16 cellular contexts compared by ENCODE assay signal in the genomic region with DNA sequence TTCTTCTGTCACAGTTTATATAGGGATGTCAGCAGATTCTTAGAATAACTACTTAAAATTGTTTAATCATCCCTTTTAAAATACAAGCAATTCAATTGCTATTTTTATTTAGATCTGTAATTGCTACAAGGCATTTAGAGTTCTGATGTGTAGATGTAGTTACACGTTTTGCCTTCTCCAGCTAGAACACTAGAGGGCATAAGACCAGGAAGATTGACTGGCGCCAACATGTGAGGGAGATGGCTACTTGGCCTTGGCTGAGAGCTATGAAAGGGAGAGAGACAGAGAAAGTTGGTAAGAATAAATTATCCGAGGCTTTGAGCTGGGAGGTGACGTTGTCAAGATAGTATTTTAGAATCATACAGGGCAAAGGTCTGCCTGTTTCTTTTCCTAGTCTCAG.
DNase-seq lines count a peak whose midpoint lies in the region; ATAC-seq and TF ChIP-seq lines count a peak whose summit lies in the region.
"Had no signal": no experiment of that assay in that cellular context is flagged by ENCODE, and none has a peak within 500 bp of the region (broad histone marks: within the 10 kb centered on the region; RNA-seq: fewer than 3 reads in every experiment).

No MANE protein-coding gene starts in this region.

- H3K4me1 ChIP-seq in Karpas-422 (ENCODE audit: low read length) = peaks cover 5% of the 10 kb centered on the region; the same call in 1 of the 2 replicates
- H3K4me1 ChIP-seq in mesendoderm (ENCODE audit: control insufficient read depth, low read depth, low read length) = no peaks in the 10 kb centered on the region
- H3K4me1 ChIP-seq: BE2C had no signal

- intact Hi-C loops in left ventricle myocardium superior (cut with micrococcal nuclease) = no loop called here

- no peak overlapping the region for H2BK5ac ChIP-seq in mesendoderm (ENCODE audit: low read length)

- no peaks in the 10 kb centered on the region for H3K9me2 ChIP-seq in Karpas-422 (replicated peaks; ENCODE audit: insufficient read depth, low read length)

- no peaks in the 10 kb centered on the region for H3K79me1 ChIP-seq in mesendoderm (ENCODE audit: low read length)

- peak; percentile 3 for TF ChIP-seq CTCF in GM12865 (IDR thresholded peaks at IDR 0.05; ENCODE audit: insufficient read depth, low read depth, low read length, missing control alignments)

- H3K56ac ChIP-seq in mesendoderm (ENCODE audit: low read length) = no peak overlapping the region

- H3K9ac ChIP-seq in Karpas-422 (ENCODE audit: low read length) = no peak overlapping the region
- H3K9ac ChIP-seq in mesendoderm (ENCODE audit: low read length) = no peak overlapping the region

- H3K18ac ChIP-seq in mesendoderm (ENCODE audit: low read length) = no peak overlapping the region

- H2AFZ ChIP-seq in Karpas-422 (ENCODE audit: low read length) = no peak overlapping the region

- H2AK5ac ChIP-seq in mesendoderm (ENCODE audit: low read length) = no peak overlapping the region

- no peaks in the 10 kb centered on the region for H3K27me3 ChIP-seq in Karpas-422 (ENCODE audit: low read length)
- no peaks in the 10 kb centered on the region for H3K27me3 ChIP-seq in mesendoderm (ENCODE audit: insufficient read depth, low read length, poor library complexity)
- H3K27me3 ChIP-seq: BE2C had no signal

- H3K79me2 ChIP-seq in Karpas-422 (ENCODE audit: low read length) (no peaks in the 10 kb centered on the region), mesendoderm (ENCODE audit: control insufficient read depth, insufficient read depth, low read length) (no peaks in the 10 kb centered on the region)

- H3K4me3 ChIP-seq in GM12865 (ENCODE audit: low read depth, low read length) (no peak overlapping the region), Karpas-422 (ENCODE audit: low read length) (no peak overlapping the region), mesendoderm (ENCODE audit: low read length) (no peak overlapping the region)
- H3K4me3 ChIP-seq: thoracic aorta had no signal

- H3K4ac ChIP-seq in mesendoderm (ENCODE audit: low read depth, low read length) = no peak overlapping the region

- H3K36me3 ChIP-seq in Karpas-422 (ENCODE audit: insufficient read depth, low read length) = no peaks in the 10 kb centered on the region
- no peaks in the 10 kb centered on the region for H3K36me3 ChIP-seq in mesendoderm (ENCODE audit: control insufficient read depth, insufficient read depth, low read length)
- H3K36me3 ChIP-seq: BE2C, thoracic aorta had no signal

- H4K20me1 ChIP-seq in Karpas-422 (ENCODE audit: insufficient read depth, low read depth, low read length) = no peaks in the 10 kb centered on the region

- no peak overlapping the region for H2BK120ac ChIP-seq in mesendoderm (ENCODE audit: low read depth, low read length)

- no peak overlapping the region for H4K5ac ChIP-seq in mesendoderm (ENCODE audit: low read length)

- H3K23ac ChIP-seq in mesendoderm (ENCODE audit: low read length) = no peak overlapping the region

- H2BK15ac ChIP-seq in mesendoderm (replicated peaks; ENCODE audit: low read depth) = no peak overlapping the region

- H4K8ac ChIP-seq in mesendoderm (ENCODE audit: low read depth, low read length) = no peak overlapping the region

- no CpG with 5 or more reads among the region's 4 CpGs for WGBS in mesendoderm (ENCODE audit: extremely low coverage, insufficient coverage, low lambda C conversion rate)

- H3K27ac ChIP-seq in Karpas-422 (ENCODE audit: low read length) (no peak overlapping the region), mesendoderm (ENCODE audit: low read depth, low read length) (no peak overlapping the region)
- H3K27ac ChIP-seq: thoracic aorta had no signal

- H3K4me2 ChIP-seq in Karpas-422 (ENCODE audit: low read depth, low read length, poor library complexity, severe bottlenecking) (no peak overlapping the region), mesendoderm (ENCODE audit: low read length) (no peak overlapping the region)

- no peaks in the 10 kb centered on the region for H3K9me3 ChIP-seq in Karpas-422 (ENCODE audit: low read length)
- H3K9me3 ChIP-seq: BE2C, thoracic aorta had no signal

- ATAC-seq in esophagus mucosa = no peak
- no peak for ATAC-seq in left ventricle myocardium superior
- ATAC-seq: effector memory CD8-positive, alpha-beta T cell had no signal

- peak; percentile 1 for DNase-seq in GM12865 (ENCODE audit: low read depth)
- DNase-seq in Karpas-422 = peak; percentile 86
- DNase-seq in RKO (ENCODE audit: low spot score) = peak; percentile 45
- peak; percentile 25 for DNase-seq in mesendoderm
- no peak for DNase-seq in left ventricle myocardium superior
- no peak for DNase-seq in NK-92 treated with Interleukin-12 subunit alpha and Interleukin-12 subunit beta, amount 100 ng/mL, for 24 hours (lab: John Stamatoyannopoulos, UW)
- DNase-seq: BE2C; effector memory CD8-positive, alpha-beta T cell; hippocampal formation; NCI-H2029; NCI-H510A; RPMI8226; stimulated activated CD4-positive, alpha-beta T cell treated with anti-CD3 and anti-CD28 coated beads, Interleukin-12 subunit alpha, Interleukin-12 subunit beta, amount 100 ng/mL, for 4 hours; SW 1271 had no signal

Comparison
In these comparisons a context has a peak if more than half of its experiments do, and no peak if none do; other contexts are left out.
1. DNase-seq: peak in GM12865 (single experiment), Karpas-422 (single experiment), RKO (single experiment) and mesendoderm (single experiment); none in left ventricle myocardium superior (single experiment) and NK-92 treated with Interleukin-12 subunit alpha and Interleukin-12 subunit beta, amount 100 ng/mL, for 24 hours (single experiment).